In the genomic region with DNA sequence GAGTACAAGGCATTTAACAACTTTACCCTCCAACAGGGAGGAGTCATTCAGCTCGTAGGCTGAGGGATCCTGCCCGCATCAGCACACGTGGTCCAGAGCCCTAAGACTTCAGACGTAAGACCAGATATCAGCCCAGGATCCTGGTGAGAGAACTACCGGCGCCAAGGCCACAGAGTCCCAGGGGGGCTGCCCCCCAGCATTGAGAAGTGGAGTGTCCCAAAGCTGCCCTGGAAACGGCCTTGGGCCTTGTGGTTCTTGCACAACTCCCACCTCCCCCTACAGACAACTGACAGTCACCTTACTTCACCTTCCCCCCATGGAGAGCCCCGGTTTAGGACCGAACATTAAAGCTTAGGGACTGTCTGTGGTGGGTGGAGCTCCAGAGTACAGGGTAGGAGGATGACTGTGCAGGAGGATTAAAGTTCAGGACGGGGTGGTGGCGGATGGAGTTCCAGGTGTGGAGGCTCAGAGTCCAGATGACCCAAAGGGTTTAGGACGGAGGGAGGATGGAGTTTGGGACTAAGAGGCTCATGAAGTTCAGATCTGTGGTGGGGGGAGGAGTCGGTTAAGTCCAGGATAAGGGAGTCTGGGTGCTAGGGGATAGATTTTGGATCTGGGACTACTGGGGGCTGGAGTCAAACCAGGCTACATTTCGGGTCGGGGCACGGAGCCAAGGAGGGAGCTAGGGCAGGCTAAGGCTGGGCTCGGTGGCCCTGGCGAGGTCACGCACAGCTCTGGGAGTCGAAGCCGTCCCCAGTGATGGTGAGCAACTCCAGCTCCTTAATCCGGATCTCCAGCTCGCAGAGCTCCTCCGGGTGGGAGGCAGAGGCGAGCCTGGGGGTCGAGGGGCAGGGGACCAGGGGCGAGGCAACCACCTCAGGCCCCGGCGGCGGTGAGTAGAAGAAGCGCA, we compare ENCODE assay signal across 8 cellular contexts. TPM values are rescaled to one million over a fixed set of nuclear protein-coding genes. Genes with fewer than 3 reads are reported as not detected.
DNase-seq lines count a peak whose midpoint lies in the region; ATAC-seq and TF ChIP-seq lines count a peak whose summit lies in the region.

No MANE protein-coding gene starts in this region.

- no peak for ATAC-seq in thoracic aorta (ENCODE audit: insufficient number of reproducible peaks, low FRiP score, low read depth)
- no peak for ATAC-seq in HG03469 (IDR thresholded peaks at IDR 0.05; ENCODE audit: unreplicated experiment)

- peaks cover 15% of the 10 kb centered on the region for H3K4me1 Mint-ChIP-seq in T-helper 2 cell treated with Interferon-gamma antibody and Interleukin-4, amounts not matched to agents 5 μg/mL and 100 μg/mL, for 36 hours (ENCODE audit: low read depth)

- H3K27me3 ChIP-seq in kidney epithelial cell (ENCODE audit: control insufficient read depth, insufficient read depth, low read length) (no peaks in the 10 kb centered on the region), thoracic aorta (replicated peaks; ENCODE audit: insufficient read depth) (no peaks in the 10 kb centered on the region)

- no peaks in the 10 kb centered on the region for H3K9me3 Mint-ChIP-seq in T-helper 2 cell treated with Interferon-gamma antibody and Interleukin-4, amounts not matched to agents 5 μg/mL and 100 μg/mL, for 36 hours

- no peaks in the 10 kb centered on the region for H3K36me3 ChIP-seq in kidney epithelial cell (ENCODE audit: control insufficient read depth, insufficient read depth, low read length)
- no peaks in the 10 kb centered on the region for H3K36me3 ChIP-seq in thoracic aorta

- no peaks in the 10 kb centered on the region for H3K9me3 ChIP-seq in thoracic aorta

- TF ChIP-seq CTCF in kidney epithelial cell (IDR thresholded peaks at IDR 0.05; ENCODE audit: insufficient read depth, low read length, poor library complexity, severe bottlenecking) (no peak), thoracic aorta (IDR thresholded peaks at IDR 0.05) (no peak), GM13977 (IDR thresholded peaks at IDR 0.05; ENCODE audit: extremely low read depth, insufficient read depth, missing control alignments) (no peak)

- H3K4me3 Mint-ChIP-seq in T-helper 2 cell treated with Interferon-gamma antibody and Interleukin-4, amounts not matched to agents 5 μg/mL and 100 μg/mL, for 36 hours, result peak overlapping the region; percentile 81

- H3K4me3 ChIP-seq in kidney epithelial cell (ENCODE audit: low read depth, low read length) (peak overlapping the region; percentile 50), thoracic aorta (peak overlapping the region; percentile 85)

- H3K36me3 Mint-ChIP-seq in T-helper 2 cell treated with Interferon-gamma antibody and Interleukin-4, amounts not matched to agents 5 μg/mL and 100 μg/mL, for 36 hours (ENCODE audit: low read depth), result no peaks in the 10 kb centered on the region

- H3K27ac Mint-ChIP-seq in T-helper 2 cell treated with Interferon-gamma antibody and Interleukin-4, amounts not matched to agents 5 μg/mL and 100 μg/mL, for 36 hours, result peak overlapping the region; percentile 64

- H3K27ac ChIP-seq in thoracic aorta, result peak overlapping the region in 1 of 2 donors; percentile 24

- H3K4me1 ChIP-seq in thoracic aorta (ENCODE audit: control insufficient read depth in 1 of 2, low read depth in 2 of 2), result peaks cover 14 to 43% of the 10 kb centered on the region in 2 donors

- in situ Hi-C loops in GM13977 (cut with MboI; ENCODE audit: low pct_unique_long_range_greater_than_20kb, low sequenced_read_pairs, unreplicated experiment), result loop anchor here (25.0 kb wide), 1 partner anchor 537 kb away; a partner anchor contains a TSS

- H3K27me3 Mint-ChIP-seq in T-helper 2 cell treated with Interferon-gamma antibody and Interleukin-4, amounts not matched to agents 5 μg/mL and 100 μg/mL, for 36 hours (ENCODE audit: low read depth), result peaks cover 35% of the 10 kb centered on the region

- no peak for DNase-seq in T-helper 2 cell treated with Interferon-gamma antibody and Interleukin-4, amounts not matched to agents 5 μg/mL and 100 μg/mL, for 36 hours (ENCODE audit: low spot score)
- DNase-seq in T-helper 2 cell (no peak), amniotic epithelial cell (ENCODE audit: low read depth) (peak; percentile 74), kidney epithelial cell (ENCODE audit: low read depth) (no peak), thoracic aorta (ENCODE audit: low spot score) (no peak), SIG-M5 (lab: John Stamatoyannopoulos, UW) (no peak), GM13977 (ENCODE audit: low spot score) (no peak)

RNA-seq across cellular contexts. Expression of a gene that starts 0.9 kb away (rescaled TPM):
- total RNA-seq in kidney epithelial cell, result not detected in 2 replicates
- not detected for total RNA-seq in thoracic aorta

RNA-seq across cellular contexts. Expression of a gene that starts 36.5 kb away (rescaled TPM):
- total RNA-seq in kidney epithelial cell, result 468 and 469 TPM in 2 replicates
- 100 to 1,000 TPM; 368 to 529 TPM for total RNA-seq in thoracic aorta
